ENCODE assay signal across 1 cellular context in genomic region chr6:40986364-40986763, GRCh38.
TF ChIP-seq lines count a peak whose summit lies in the region.

No MANE protein-coding gene starts in this region.

TF ChIP-seq in IMR-90, 13 proteins besides CTCF, POLR2A, EP300 and RAD21:
- no peak for TF ChIP-seq CEBPB (IDR thresholded peaks at IDR 0.05; ENCODE audit: low read depth, low read length)
- TF ChIP-seq SMC3 (IDR thresholded peaks at IDR 0.05; ENCODE audit: low read depth, low read length) = no peak
- TF ChIP-seq CHD1 (IDR thresholded peaks at IDR 0.05; ENCODE audit: low read depth, low read length) = no peak
- no peak for TF ChIP-seq BHLHE40 (IDR thresholded peaks at IDR 0.05; ENCODE audit: low read depth, low read length)
- no peak for TF ChIP-seq RFX5 (IDR thresholded peaks at IDR 0.05; ENCODE audit: low read depth, low read length)
- no peak for TF ChIP-seq RCOR1 (IDR thresholded peaks at IDR 0.05; ENCODE audit: insufficient replicate concordance, low read length)
- TF ChIP-seq NFE2L2 (IDR thresholded peaks at IDR 0.05; ENCODE audit: low read depth, low read length) = no peak
- no peak for TF ChIP-seq MXI1 (IDR thresholded peaks at IDR 0.05; ENCODE audit: borderline replicate concordance, low read depth, low read length)
- TF ChIP-seq, protein P1, sequence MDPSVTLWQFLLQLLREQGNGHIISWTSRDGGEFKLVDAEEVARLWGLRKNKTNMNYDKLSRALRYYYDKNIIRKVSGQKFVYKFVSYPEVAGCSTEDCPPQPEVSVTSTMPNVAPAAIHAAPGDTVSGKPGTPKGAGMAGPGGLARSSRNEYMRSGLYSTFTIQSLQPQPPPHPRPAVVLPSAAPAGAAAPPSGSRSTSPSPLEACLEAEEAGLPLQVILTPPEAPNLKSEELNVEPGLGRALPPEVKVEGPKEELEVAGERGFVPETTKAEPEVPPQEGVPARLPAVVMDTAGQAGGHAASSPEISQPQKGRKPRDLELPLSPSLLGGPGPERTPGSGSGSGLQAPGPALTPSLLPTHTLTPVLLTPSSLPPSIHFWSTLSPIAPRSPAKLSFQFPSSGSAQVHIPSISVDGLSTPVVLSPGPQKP (IDR thresholded peaks at IDR 0.05; ENCODE audit: borderline replicate concordance, low read depth, low read length) = no peak
- TF ChIP-seq, protein P2, sequence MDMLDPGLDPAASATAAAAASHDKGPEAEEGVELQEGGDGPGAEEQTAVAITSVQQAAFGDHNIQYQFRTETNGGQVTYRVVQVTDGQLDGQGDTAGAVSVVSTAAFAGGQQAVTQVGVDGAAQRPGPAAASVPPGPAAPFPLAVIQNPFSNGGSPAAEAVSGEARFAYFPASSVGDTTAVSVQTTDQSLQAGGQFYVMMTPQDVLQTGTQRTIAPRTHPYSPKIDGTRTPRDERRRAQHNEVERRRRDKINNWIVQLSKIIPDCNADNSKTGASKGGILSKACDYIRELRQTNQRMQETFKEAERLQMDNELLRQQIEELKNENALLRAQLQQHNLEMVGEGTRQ (IDR thresholded peaks at IDR 0.05; ENCODE audit: low read depth, low read length) = no peak
- TF ChIP-seq MAFK (IDR thresholded peaks at IDR 0.05; ENCODE audit: low read depth, low read length) = no peak
- no peak for TF ChIP-seq MAZ (IDR thresholded peaks at IDR 0.05; ENCODE audit: borderline replicate concordance, low read depth, low read length)
- no peak for TF ChIP-seq FOS (IDR thresholded peaks at IDR 0.05; ENCODE audit: low read depth, low read length)
